ENCODE assay signal across 27 cellular contexts in the genomic region with DNA sequence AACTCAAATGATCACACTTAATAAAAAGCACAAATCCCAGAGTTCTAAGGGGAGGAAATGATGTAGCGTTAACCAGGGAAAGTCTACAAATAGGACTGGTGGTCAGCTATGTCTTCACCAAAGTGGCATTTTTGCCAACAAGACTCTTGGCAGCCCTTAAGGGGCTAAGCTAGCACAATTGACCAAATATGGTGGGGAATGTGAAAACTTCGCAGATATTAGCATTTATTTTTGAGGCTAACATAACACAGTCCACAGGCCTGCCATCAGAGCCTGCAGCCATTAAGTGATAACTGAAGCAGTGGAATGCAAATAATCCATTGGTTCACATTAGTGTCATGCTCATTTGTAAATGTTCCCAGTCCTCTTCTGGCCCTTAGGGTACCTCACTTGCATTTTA.
"Had no signal": no experiment of that assay in that cellular context is flagged by ENCODE, and none has a peak within 500 bp of the region (broad histone marks: within the 10 kb centered on the region; RNA-seq: fewer than 3 reads in every experiment).

No MANE protein-coding gene starts in this region.

- H3K27me3 Mint-ChIP-seq: activated CD4-positive, alpha-beta T cell treated with anti-CD3 and anti-CD28 coated beads for 36 hours; activated CD8-positive, alpha-beta memory T cell treated with anti-CD3 and anti-CD28 coated beads, Interleukin-2, amount 10 ng/mL, durations not matched to agents 7 days and 5 days; activated naive CD8-positive, alpha-beta T cell; naive thymus-derived CD4-positive, alpha-beta T cell; stimulated activated naive B cell treated with anti-CD40 and anti-IgM and Interleukin-4, amounts not matched to agents 10 μg/mL and 1 μg/mL and 100 μg/mL, for 72 hours had no signal

- DNase-seq: activated CD4-positive, alpha-beta T cell treated with anti-CD3 and anti-CD28 coated beads for 36 hours; activated CD4-positive, CD25-positive, alpha-beta regulatory T cell; activated CD8-positive, alpha-beta memory T cell treated with anti-CD3 and anti-CD28 coated beads, Interleukin-2, amount 10 ng/mL, durations not matched to agents 7 days and 5 days; activated CD8-positive, alpha-beta T cell treated with anti-CD3 and anti-CD28 coated beads, Interleukin-2, amount 10 ng/mL, durations not matched to agents 7 days and 5 days; activated naive CD4-positive, alpha-beta T cell; activated T-cell treated with anti-CD3 and anti-CD28 coated beads, Interleukin-2, amount 50 U/mL, for 48 hours; central memory CD4-positive, alpha-beta T cell; dermis blood vessel endothelial cell; effector CD4-positive, alpha-beta T cell; hippocampal formation; immature natural killer cell; kidney; left colon; midbrain; naive thymus-derived CD4-positive, alpha-beta T cell; occipital lobe; right cardiac atrium; stimulated activated CD4-positive, alpha-beta T cell treated with anti-CD3 and anti-CD28 coated beads, Interleukin-15, amount 100 ng/mL, for 24 hours; stimulated activated CD4-positive, alpha-beta T cell treated with anti-CD3 and anti-CD28 coated beads, Interleukin-2, amount 100 ng/mL, for 24 hours; stimulated activated naive B cell treated with anti-CD40 and anti-IgM and Interleukin-4, amounts not matched to agents 10 μg/mL and 1 μg/mL and 100 μg/mL, for 72 hours; stomach had no signal

- ATAC-seq: activated CD4-positive, alpha-beta T cell treated with anti-CD3 and anti-CD28 coated beads for 36 hours; activated CD8-positive, alpha-beta memory T cell treated with anti-CD3 and anti-CD28 coated beads, Interleukin-2, amount 10 ng/mL, durations not matched to agents 7 days and 5 days; activated CD8-positive, alpha-beta T cell treated with anti-CD3 and anti-CD28 coated beads, Interleukin-2, amount 10 ng/mL, durations not matched to agents 7 days and 5 days; gastroesophageal sphincter; left colon; naive thymus-derived CD4-positive, alpha-beta T cell; right cardiac atrium; stimulated activated naive B cell treated with anti-CD40 and anti-IgM and Interleukin-4, amounts not matched to agents 10 μg/mL and 1 μg/mL and 100 μg/mL, for 72 hours had no signal

- H3K9me3 ChIP-seq: breast epithelium, gastroesophageal sphincter, stomach, tibial nerve had no signal

- H3K27me3 ChIP-seq: breast epithelium, gastroesophageal sphincter, stomach, tibial nerve had no signal

- H3K4me1 Mint-ChIP-seq: activated CD4-positive, alpha-beta T cell treated with anti-CD3 and anti-CD28 coated beads for 36 hours; activated CD8-positive, alpha-beta memory T cell treated with anti-CD3 and anti-CD28 coated beads, Interleukin-2, amount 10 ng/mL, durations not matched to agents 7 days and 5 days; immature natural killer cell; stimulated activated naive B cell treated with anti-CD40 and anti-IgM and Interleukin-4, amounts not matched to agents 10 μg/mL and 1 μg/mL and 100 μg/mL, for 72 hours had no signal

- H3K27ac ChIP-seq: breast epithelium, gastroesophageal sphincter, stomach, tibial nerve had no signal

- H3K4me3 Mint-ChIP-seq: activated CD4-positive, alpha-beta T cell treated with anti-CD3 and anti-CD28 coated beads for 36 hours; activated CD8-positive, alpha-beta memory T cell treated with anti-CD3 and anti-CD28 coated beads, Interleukin-2, amount 10 ng/mL, durations not matched to agents 7 days and 5 days; activated CD8-positive, alpha-beta T cell treated with anti-CD3 and anti-CD28 coated beads, Interleukin-2, amount 10 ng/mL, durations not matched to agents 7 days and 5 days; activated naive CD8-positive, alpha-beta T cell; immature natural killer cell; naive thymus-derived CD4-positive, alpha-beta T cell; neural crest cell; stimulated activated naive B cell treated with anti-CD40 and anti-IgM and Interleukin-4, amounts not matched to agents 10 μg/mL and 1 μg/mL and 100 μg/mL, for 72 hours had no signal

- H3K36me3 Mint-ChIP-seq: activated CD8-positive, alpha-beta memory T cell treated with anti-CD3 and anti-CD28 coated beads, Interleukin-2, amount 10 ng/mL, durations not matched to agents 7 days and 5 days; activated naive CD8-positive, alpha-beta T cell had no signal

- H3K36me3 ChIP-seq: breast epithelium, gastroesophageal sphincter, tibial nerve had no signal

- H3K4me1 ChIP-seq: breast epithelium, gastroesophageal sphincter, stomach had no signal

- FAIRE-seq: kidney had no signal

- H3K9me3 Mint-ChIP-seq: activated T-helper 2 cell treated with anti-CD3 and anti-CD28 coated beads, Interferon-gamma antibody, Interleukin-2, Interleukin-4, amounts not matched to agents 10 μg/mL and 5 μg/mL and 100 μg/mL, durations not matched to agents 14 hours and 24 hours and 36 hours; immature natural killer cell; neural crest cell had no signal

- H3K27ac Mint-ChIP-seq: activated CD4-positive, alpha-beta T cell treated with anti-CD3 and anti-CD28 coated beads for 36 hours; activated CD8-positive, alpha-beta memory T cell treated with anti-CD3 and anti-CD28 coated beads, Interleukin-2, amount 10 ng/mL, durations not matched to agents 7 days and 5 days; activated CD8-positive, alpha-beta T cell treated with anti-CD3 and anti-CD28 coated beads, Interleukin-2, amount 10 ng/mL, durations not matched to agents 7 days and 5 days; activated naive CD8-positive, alpha-beta T cell; activated T-helper 2 cell treated with anti-CD3 and anti-CD28 coated beads, Interferon-gamma antibody, Interleukin-2, Interleukin-4, amounts not matched to agents 10 μg/mL and 5 μg/mL and 100 μg/mL, durations not matched to agents 14 hours and 24 hours and 36 hours; immature natural killer cell; naive thymus-derived CD4-positive, alpha-beta T cell; stimulated activated naive B cell treated with anti-CD40 and anti-IgM and Interleukin-4, amounts not matched to agents 10 μg/mL and 1 μg/mL and 100 μg/mL, for 72 hours had no signal

- H3K4me3 ChIP-seq: breast epithelium, gastroesophageal sphincter, stomach, tibial nerve had no signal
